In the genomic region with DNA sequence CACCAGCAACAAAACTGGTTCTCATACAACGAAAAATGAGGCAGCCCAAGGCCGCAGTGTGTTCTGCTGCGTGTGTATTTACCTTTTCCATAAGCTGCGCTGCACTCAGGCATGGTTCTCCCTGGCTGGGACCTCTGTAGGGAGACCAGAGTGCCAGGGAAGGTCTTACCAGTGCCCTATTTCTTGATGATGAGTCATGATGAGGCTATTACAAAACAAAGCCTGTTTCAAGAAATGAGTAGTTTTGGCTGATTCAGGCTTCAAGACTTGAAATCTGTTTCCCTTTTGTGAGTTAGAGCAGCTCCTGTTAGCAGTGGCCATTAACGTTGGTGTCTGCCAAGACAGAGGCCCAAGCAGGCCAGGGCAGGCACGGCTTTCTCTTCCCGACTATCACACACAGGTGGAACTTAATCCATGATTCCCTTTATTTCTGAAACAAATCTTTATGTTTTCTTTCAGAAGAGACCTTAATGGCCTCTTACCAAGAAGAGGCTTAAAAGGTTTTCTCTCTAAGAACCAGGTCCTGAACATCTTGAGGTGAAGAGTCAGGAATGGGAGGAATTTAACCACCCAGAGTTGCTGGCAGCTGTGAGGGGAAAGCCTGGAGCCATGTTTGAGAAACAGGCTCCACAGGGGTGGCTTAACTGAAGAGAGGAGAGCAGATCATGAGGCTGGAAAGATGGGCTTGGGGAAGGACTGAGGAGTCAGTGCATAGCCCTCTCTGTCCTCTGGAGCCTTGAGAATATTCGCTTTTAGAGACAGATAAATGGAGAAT, we compare ENCODE assay signal across 10 cellular contexts. TPM values are rescaled to one million over a fixed set of nuclear protein-coding genes. Genes with fewer than 3 reads are reported as not detected.
DNase-seq lines count a peak whose midpoint lies in the region; ATAC-seq and TF ChIP-seq lines count a peak whose summit lies in the region.
"Had no signal": no experiment of that assay in that cellular context is flagged by ENCODE, and none has a peak within 500 bp of the region (broad histone marks: within the 10 kb centered on the region; RNA-seq: fewer than 3 reads in every experiment).

No MANE protein-coding gene starts in this region.

- H3K4me3 Mint-ChIP-seq in activated CD4-positive, alpha-beta T cell treated with anti-CD3 and anti-CD28 coated beads for 36 hours, result no peak overlapping the region

- H3K27ac ChIP-seq in SK-N-SH (ENCODE audit: low read depth in 2 of 2, low read length in 1 of 2), result peak overlapping the region in 1 of 2 experiments; percentile 76; a peak in 2 of 4 replicates

- H3K9me3 Mint-ChIP-seq in activated CD4-positive, alpha-beta T cell treated with anti-CD3 and anti-CD28 coated beads for 36 hours (ENCODE audit: low read depth), result no peaks in the 10 kb centered on the region

- DNase-seq in activated CD4-positive, alpha-beta T cell treated with anti-CD3 and anti-CD28 coated beads for 36 hours, result no peak
- DNase-seq in activated CD4-positive, alpha-beta T cell treated with anti-CD3 and anti-CD28 coated beads for 1 hour, result no peak
- DNase-seq in SK-N-SH (no peak), fibroblast of pulmonary artery (ENCODE audit: low read depth) (peak; percentile 70), ureter (ENCODE audit: low spot score) (peak; percentile 29), NCI-H2196 (lab: John Stamatoyannopoulos, UW; ENCODE audit: unreplicated experiment) (no peak)
- DNase-seq: 8988T, NCI-H345 had no signal

- H3F3A ChIP-seq in SK-N-SH (replicated peaks; ENCODE audit: insufficient read depth), result peaks cover 13% of the 10 kb centered on the region

- TF ChIP-seq RAD21 in SK-N-SH (IDR thresholded peaks at IDR 0.05; ENCODE audit: low read length), result no peak

- no peaks in the 10 kb centered on the region for H3K36me3 ChIP-seq in SK-N-SH (replicated peaks in 1 of 2; ENCODE audit: control insufficient read depth in 1 of 2, insufficient read depth in 2 of 2, low read length in 1 of 2)

- peaks cover 58% of the 10 kb centered on the region for H3K27me3 Mint-ChIP-seq in activated CD4-positive, alpha-beta T cell treated with anti-CD3 and anti-CD28 coated beads for 36 hours

- H2AFZ ChIP-seq in SK-N-SH (ENCODE audit: low read depth), result peak overlapping the region; percentile 82; the same call in 1 of the 2 replicates

- peak overlapping the region; percentile 38 for H3K4me2 ChIP-seq in SK-N-SH

- intact Hi-C loops in activated CD4-positive, alpha-beta T cell treated with anti-CD3 and anti-CD28 coated beads for 36 hours (cut with DNase I, micrococcal nuclease), result loop anchor here in 1 of 2 experiments (5.0 kb wide), 1 partner anchor 49 kb away; no protein-coding TSS in a partner anchor

- no peaks in the 10 kb centered on the region for H4K20me1 ChIP-seq in SK-N-SH (ENCODE audit: insufficient read depth)

- H3K9ac ChIP-seq in SK-N-SH, result peak overlapping the region; percentile 45; the same call in 1 of the 2 replicates

- peak; percentile 62 for ATAC-seq in activated CD4-positive, alpha-beta T cell treated with anti-CD3 and anti-CD28 coated beads for 36 hours
- ATAC-seq in GM18498 (IDR thresholded peaks at IDR 0.05; ENCODE audit: unreplicated experiment), result no peak
- ATAC-seq in HG02884 (IDR thresholded peaks at IDR 0.05; ENCODE audit: unreplicated experiment), result no peak

- POLR2A ChIA-PET in activated CD4-positive, alpha-beta T cell treated with anti-CD3 and anti-CD28 coated beads for 36 hours (lab: Charles Lee), result no interaction called here
- POLR2A ChIA-PET in SK-N-SH (lab: Yijun Ruan, JAX), result interaction anchor here (0.8 kb wide), 1 partner anchor 9 kb away, joined by 3 read pairs; no protein-coding TSS in a partner anchor

- H3K4me3 ChIP-seq in SK-N-SH (ENCODE audit: low read depth in 2 of 2, low read length in 1 of 2) (no peak overlapping the region), fibroblast of pulmonary artery (replicated peaks; ENCODE audit: low read depth, low read length) (no peak overlapping the region)

- no peaks in the 10 kb centered on the region for H3K36me3 Mint-ChIP-seq in activated CD4-positive, alpha-beta T cell treated with anti-CD3 and anti-CD28 coated beads for 36 hours (ENCODE audit: low read depth)

- no peaks in the 10 kb centered on the region for H3K27me3 ChIP-seq in SK-N-SH (ENCODE audit: insufficient read depth)

- no peaks in the 10 kb centered on the region for H3K9me3 ChIP-seq in SK-N-SH

- WGBS in SK-N-SH (ENCODE audit: low lambda C conversion rate), result 63% methylated on average over 8 of the region's 8 CpGs

- peaks cover 6% of the 10 kb centered on the region for H3K4me1 Mint-ChIP-seq in activated CD4-positive, alpha-beta T cell treated with anti-CD3 and anti-CD28 coated beads for 36 hours

- CTCF ChIA-PET in activated CD4-positive, alpha-beta T cell treated with anti-CD3 and anti-CD28 coated beads for 36 hours (lab: Charles Lee), result interaction anchor here (0.6 to 1.4 kb wide), 2 partner anchors 31 to 57 kb away, joined by 3 to 4 read pairs; no protein-coding TSS in a partner anchor
- CTCF ChIA-PET in SK-N-SH (lab: Yijun Ruan, JAX), result interaction anchor here (1.1 to 1.6 kb wide), 3 partner anchors 11 to 58 kb away, joined by 3 to 8 read pairs (median 5); no protein-coding TSS in a partner anchor

- no peaks in the 10 kb centered on the region for H3K9me2 ChIP-seq in SK-N-SH

- no peaks in the 10 kb centered on the region for H3K79me2 ChIP-seq in SK-N-SH (ENCODE audit: insufficient read depth)

- H3K4me1 ChIP-seq in SK-N-SH (ENCODE audit: control insufficient read depth in 1 of 2, insufficient read depth in 2 of 2, low read depth in 1 of 2, low read length in 1 of 2), result peaks cover 5 to 14% of the 10 kb centered on the region in 2 experiments; a peak in 3 of 4 replicates

- H3K27ac Mint-ChIP-seq in activated CD4-positive, alpha-beta T cell treated with anti-CD3 and anti-CD28 coated beads for 36 hours, result no peak overlapping the region

- no peak for TF ChIP-seq EP300 in SK-N-SH (IDR thresholded peaks at IDR 0.05; ENCODE audit: borderline replicate concordance in 1 of 2, low read depth in 1 of 2, low read length in 1 of 2)

- no peak for TF ChIP-seq CTCF in SK-N-SH (IDR thresholded peaks at IDR 0.05)
- TF ChIP-seq CTCF in fibroblast of pulmonary artery (IDR thresholded peaks at IDR 0.05; ENCODE audit: low read length, missing control alignments), result no peak

TF ChIP-seq in SK-N-SH, 30 proteins besides CTCF, POLR2A, EP300 and RAD21 (continues in another document):
- TF ChIP-seq MEF2A (IDR thresholded peaks at IDR 0.05; ENCODE audit: borderline replicate concordance, low read depth), result no peak; the same call in 1 of the 2 replicates
- TF ChIP-seq CHD2 (IDR thresholded peaks at IDR 0.05; ENCODE audit: low read length, partially characterized antibody), result no peak
- TF ChIP-seq, protein P1, sequence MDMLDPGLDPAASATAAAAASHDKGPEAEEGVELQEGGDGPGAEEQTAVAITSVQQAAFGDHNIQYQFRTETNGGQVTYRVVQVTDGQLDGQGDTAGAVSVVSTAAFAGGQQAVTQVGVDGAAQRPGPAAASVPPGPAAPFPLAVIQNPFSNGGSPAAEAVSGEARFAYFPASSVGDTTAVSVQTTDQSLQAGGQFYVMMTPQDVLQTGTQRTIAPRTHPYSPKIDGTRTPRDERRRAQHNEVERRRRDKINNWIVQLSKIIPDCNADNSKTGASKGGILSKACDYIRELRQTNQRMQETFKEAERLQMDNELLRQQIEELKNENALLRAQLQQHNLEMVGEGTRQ (IDR thresholded peaks at IDR 0.05; ENCODE audit: borderline replicate concordance, low read depth, low read length), result no peak
- peak; percentile 47 for TF ChIP-seq NFIC (IDR thresholded peaks at IDR 0.05; ENCODE audit: borderline replicate concordance)
- TF ChIP-seq, protein P2, sequence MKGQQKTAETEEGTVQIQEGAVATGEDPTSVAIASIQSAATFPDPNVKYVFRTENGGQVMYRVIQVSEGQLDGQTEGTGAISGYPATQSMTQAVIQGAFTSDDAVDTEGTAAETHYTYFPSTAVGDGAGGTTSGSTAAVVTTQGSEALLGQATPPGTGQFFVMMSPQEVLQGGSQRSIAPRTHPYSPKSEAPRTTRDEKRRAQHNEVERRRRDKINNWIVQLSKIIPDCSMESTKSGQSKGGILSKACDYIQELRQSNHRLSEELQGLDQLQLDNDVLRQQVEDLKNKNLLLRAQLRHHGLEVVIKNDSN (IDR thresholded peaks at IDR 0.05; ENCODE audit: borderline replicate concordance, low read depth), result no peak
- no peak for TF ChIP-seq RCOR1 (IDR thresholded peaks at IDR 0.05; ENCODE audit: low read length)
- TF ChIP-seq ELF1 (IDR thresholded peaks at IDR 0.05), result no peak
- TF ChIP-seq YY1 (IDR thresholded peaks at IDR 0.05; ENCODE audit: low read depth), result peak; percentile 42; the same call in 1 of the 2 replicates
- TF ChIP-seq, protein P3, sequence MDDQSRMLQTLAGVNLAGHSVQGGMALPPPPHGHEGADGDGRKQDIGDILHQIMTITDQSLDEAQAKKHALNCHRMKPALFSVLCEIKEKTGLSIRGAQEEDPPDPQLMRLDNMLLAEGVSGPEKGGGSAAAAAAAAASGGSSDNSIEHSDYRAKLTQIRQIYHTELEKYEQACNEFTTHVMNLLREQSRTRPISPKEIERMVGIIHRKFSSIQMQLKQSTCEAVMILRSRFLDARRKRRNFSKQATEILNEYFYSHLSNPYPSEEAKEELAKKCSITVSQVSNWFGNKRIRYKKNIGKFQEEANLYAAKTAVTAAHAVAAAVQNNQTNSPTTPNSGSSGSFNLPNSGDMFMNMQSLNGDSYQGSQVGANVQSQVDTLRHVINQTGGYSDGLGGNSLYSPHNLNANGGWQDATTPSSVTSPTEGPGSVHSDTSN (IDR thresholded peaks at IDR 0.05), result no peak

RNA-seq across cellular contexts. Expression of gene TIFAB, which starts 41.4 kb away (rescaled TPM):
- not detected for total RNA-seq in activated CD4-positive, alpha-beta T cell treated with anti-CD3 and anti-CD28 coated beads for 36 hours
- polyA plus RNA-seq in SK-N-SH (2012; rRNA removed), result not detected in 2 replicates
- not detected in 2 replicates for polyA plus RNA-seq in SK-N-SH (2012; cell fraction: cytosol; rRNA removed)
- polyA plus RNA-seq in SK-N-SH (2012; cell fraction: nucleus; rRNA removed), result not detected in 2 replicates
- total RNA-seq in ureter, result not detected

RNA-seq across cellular contexts. Expression of gene NEUROG1, which starts 42.2 kb away (rescaled TPM):
- not detected for total RNA-seq in activated CD4-positive, alpha-beta T cell treated with anti-CD3 and anti-CD28 coated beads for 36 hours
- not detected in 2 replicates for polyA plus RNA-seq in SK-N-SH (2012; rRNA removed)
- polyA plus RNA-seq in SK-N-SH (2012; cell fraction: cytosol; rRNA removed), result not detected in 2 replicates
- not detected in 2 replicates for polyA plus RNA-seq in SK-N-SH (2012; cell fraction: nucleus; rRNA removed)
- total RNA-seq in ureter, result not detected

RNA-seq across cellular contexts. Expression of gene DCANP1, which starts 46.4 kb away (rescaled TPM):
- not detected for total RNA-seq in activated CD4-positive, alpha-beta T cell treated with anti-CD3 and anti-CD28 coated beads for 36 hours
- not detected in 2 replicates for polyA plus RNA-seq in SK-N-SH (2012; rRNA removed)
- polyA plus RNA-seq in SK-N-SH (2012; cell fraction: cytosol; rRNA removed), result not detected in 2 replicates
- polyA plus RNA-seq in SK-N-SH (2012; cell fraction: nucleus; rRNA removed), result not detected in 2 replicates
- total RNA-seq in ureter, result not detected

Comparison
In these comparisons a context has a peak if more than half of its experiments do, and no peak if none do; other contexts are left out.
1. DNase-seq: peak in fibroblast of pulmonary artery (single experiment) and ureter (single experiment); none in activated CD4-positive, alpha-beta T cell treated with anti-CD3 and anti-CD28 coated beads for 36 hours (single experiment), activated CD4-positive, alpha-beta T cell treated with anti-CD3 and anti-CD28 coated beads for 1 hour (single experiment), SK-N-SH (single experiment) and NCI-H2196 (single experiment).